Comparison of ENCODE assay signal across 21 cellular contexts in genomic region chr22:29251981-29252978, GRCh38. TPM values are rescaled to one million over a fixed set of nuclear protein-coding genes. Genes with fewer than 3 reads are reported as not detected.
"Had no signal": no experiment of that assay in that cellular context is flagged by ENCODE, and none has a peak within 500 bp of the region (broad histone marks: within the 10 kb centered on the region; RNA-seq: fewer than 3 reads in every experiment).

No MANE protein-coding gene starts in this region.

- H3K27me3 ChIP-seq: sigmoid colon had no signal

- H3K4me3 Mint-ChIP-seq: activated naive CD8-positive, alpha-beta T cell treated with anti-CD3 and anti-CD28 coated beads for 36 hours; central memory CD8-positive, alpha-beta T cell; memory B cell; stimulated activated naive B cell treated with anti-CD40 and anti-IgM and Interleukin-4, amounts not matched to agents 10 μg/mL and 1 μg/mL and 100 μg/mL, for 72 hours; type B pancreatic cell had no signal

- H3K27ac Mint-ChIP-seq: activated naive CD8-positive, alpha-beta T cell treated with anti-CD3 and anti-CD28 coated beads for 36 hours; memory B cell; stimulated activated naive B cell treated with anti-CD40 and anti-IgM and Interleukin-4, amounts not matched to agents 10 μg/mL and 1 μg/mL and 100 μg/mL, for 72 hours; type B pancreatic cell had no signal

- H3K9me3 ChIP-seq: mucosa of descending colon, sigmoid colon, thoracic aorta had no signal

- H3K9me3 Mint-ChIP-seq: activated naive CD8-positive, alpha-beta T cell treated with anti-CD3 and anti-CD28 coated beads for 36 hours; central memory CD8-positive, alpha-beta T cell; memory B cell; stimulated activated naive B cell treated with anti-CD40 and anti-IgM and Interleukin-4, amounts not matched to agents 10 μg/mL and 1 μg/mL and 100 μg/mL, for 72 hours; type B pancreatic cell had no signal

- H3K36me3 ChIP-seq: sigmoid colon, thoracic aorta, WERI-Rb-1 had no signal

- DNase-seq: activated CD4-positive, alpha-beta T cell treated with anti-CD3 and anti-CD28 coated beads for 1 hour; activated CD8-positive, alpha-beta memory T cell treated with anti-CD3 and anti-CD28 coated beads, Interleukin-2, amount 50 U/mL, for 4 hours; activated naive CD4-positive, alpha-beta T cell treated with Interleukin-2 at 50 U/mL for 16 hours; activated naive CD8-positive, alpha-beta T cell treated with anti-CD3 and anti-CD28 coated beads for 36 hours; activated T-cell treated with anti-CD3 and anti-CD28 coated beads, Interleukin-2, amount 50 U/mL, for 48 hours; cortex of kidney; effector CD4-positive, alpha-beta T cell; mucosa of descending colon; occipital lobe; sigmoid colon; stimulated activated CD4-positive, alpha-beta T cell treated with anti-CD3 and anti-CD28 coated beads, Interleukin-15, amount 100 ng/mL, for 24 hours; stimulated activated CD8-positive, alpha-beta memory T cell treated with anti-CD3 and anti-CD28 coated beads, Interleukin-4, amount 100 ng/mL, for 48 hours; stimulated activated naive B cell treated with anti-CD40 and anti-IgM and Interleukin-4, amounts not matched to agents 10 μg/mL and 1 μg/mL and 100 μg/mL, for 72 hours; T-helper 1 cell; WERI-Rb-1 had no signal

- H3K4me1 ChIP-seq: sigmoid colon had no signal

- H3K27ac ChIP-seq: sigmoid colon, SK-N-MC, thoracic aorta, WERI-Rb-1 had no signal

- H3K4me3 ChIP-seq: mucosa of descending colon, sigmoid colon, SK-N-MC, smooth muscle cell, thoracic aorta had no signal

- H3K4me1 Mint-ChIP-seq: central memory CD8-positive, alpha-beta T cell; memory B cell; stimulated activated naive B cell treated with anti-CD40 and anti-IgM and Interleukin-4, amounts not matched to agents 10 μg/mL and 1 μg/mL and 100 μg/mL, for 72 hours had no signal

- H3K36me3 Mint-ChIP-seq: activated naive CD8-positive, alpha-beta T cell treated with anti-CD3 and anti-CD28 coated beads for 36 hours; memory B cell; stimulated activated naive B cell treated with anti-CD40 and anti-IgM and Interleukin-4, amounts not matched to agents 10 μg/mL and 1 μg/mL and 100 μg/mL, for 72 hours; type B pancreatic cell had no signal

- H3K27me3 Mint-ChIP-seq: activated naive CD8-positive, alpha-beta T cell treated with anti-CD3 and anti-CD28 coated beads for 36 hours; central memory CD8-positive, alpha-beta T cell; type B pancreatic cell had no signal

RNA-seq across cellular contexts. Expression of gene EMID1, which starts 46.6 kb away (rescaled TPM):
- total RNA-seq: activated naive CD8-positive, alpha-beta T cell treated with anti-CD3 and anti-CD28 coated beads for 36 hours had no signal
